8 cellular contexts compared by ENCODE assay signal in the genomic region with DNA sequence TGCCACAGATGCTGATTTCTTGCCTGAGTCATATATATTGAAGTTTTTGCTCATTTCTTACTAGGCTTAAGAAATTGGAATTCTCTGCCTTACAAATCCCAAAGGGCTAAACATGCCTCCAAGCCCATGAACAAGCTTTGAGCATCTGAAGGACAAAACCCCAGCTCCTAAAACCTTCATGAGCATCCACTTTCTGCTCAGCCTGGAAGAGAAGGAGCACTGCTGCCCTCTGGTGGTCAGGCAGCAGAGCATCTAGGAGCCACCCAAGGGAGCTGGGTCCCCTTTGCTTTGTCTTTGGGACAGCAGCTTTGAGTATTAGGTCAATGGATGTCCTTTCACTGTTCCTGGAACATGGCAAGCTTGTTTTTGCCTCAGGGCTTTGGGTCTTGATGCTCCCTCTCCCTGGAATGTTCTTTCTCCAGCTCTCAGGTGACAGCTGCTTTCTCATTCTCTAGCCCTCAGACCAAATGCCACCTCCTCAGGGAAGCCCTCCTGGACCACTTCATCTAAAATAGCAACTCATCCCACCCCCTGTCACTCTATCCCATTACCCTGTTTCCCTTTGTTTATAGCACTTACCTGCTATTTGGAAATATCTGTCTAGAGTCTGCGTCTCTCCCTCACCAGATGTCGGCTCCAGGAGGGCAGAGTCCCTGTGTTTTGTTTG. TPM values are rescaled to one million over a fixed set of nuclear protein-coding genes. Genes with fewer than 3 reads are reported as not detected.
DNase-seq lines count a peak whose midpoint lies in the region; ATAC-seq and TF ChIP-seq lines count a peak whose summit lies in the region.

No MANE protein-coding gene starts in this region.

- TF ChIP-seq CTCF in MM.1S (IDR thresholded peaks at IDR 0.05; ENCODE audit: low read length) = peak; percentile 100
- TF ChIP-seq CTCF in RWPE2 (IDR thresholded peaks at IDR 0.05; ENCODE audit: poor library complexity, severe bottlenecking) = peak; percentile 95
- peak; percentile 98 for TF ChIP-seq CTCF in foreskin fibroblast (IDR thresholded peaks at IDR 0.05; ENCODE audit: low read depth, low read length)

- peak; percentile 60 for DNase-seq in GM04503 (ENCODE audit: low read depth)
- DNase-seq in MM.1S = peak; percentile 87
- no peak for DNase-seq in RWPE2 (ENCODE audit: low spot score)
- DNase-seq in foreskin fibroblast = peak; percentile 66 to 92
- peak in 53 of 56 donors; percentile 7 to 86 (median 66) for DNase-seq in nucleus accumbens (lab: John Stamatoyannopoulos, UW)
- DNase-seq in superior temporal gyrus (ENCODE audit: extremely low spot score) = peak; percentile 95

- no peak overlapping the region for H3K27ac ChIP-seq in MM.1S (ENCODE audit: low read length)
- no peak overlapping the region for H3K27ac ChIP-seq in RWPE2 (ENCODE audit: poor library complexity, severe bottlenecking)

- no peaks in the 10 kb centered on the region for H3K36me3 ChIP-seq in MM.1S (replicated peaks; ENCODE audit: insufficient read depth, low read length)
- peaks cover 4% of the 10 kb centered on the region for H3K36me3 ChIP-seq in RWPE2 (ENCODE audit: low read depth)

- H3K9me2 ChIP-seq in MM.1S (replicated peaks; ENCODE audit: insufficient read depth, low read length) = no peaks in the 10 kb centered on the region

- H3K36me3 Mint-ChIP-seq in activated T-helper 17 cell treated with anti-CD3 and anti-CD28 coated beads, Interleukin-2, amount 50 U/mL, for 72 hours (ENCODE audit: low read depth) = no peaks in the 10 kb centered on the region

- H3K9ac ChIP-seq in MM.1S (ENCODE audit: low read length) = no peak overlapping the region

- H3K27me3 ChIP-seq in MM.1S (replicated peaks; ENCODE audit: insufficient read depth, low read length) (no peaks in the 10 kb centered on the region), RWPE2 (ENCODE audit: insufficient read depth, poor library complexity, severe bottlenecking) (no peaks in the 10 kb centered on the region)

- H2AFZ ChIP-seq in MM.1S (ENCODE audit: low read length) = no peak overlapping the region

- H3K27ac Mint-ChIP-seq in activated T-helper 17 cell treated with anti-CD3 and anti-CD28 coated beads, Interleukin-2, amount 50 U/mL, for 72 hours = no peak overlapping the region

- H4K20me1 ChIP-seq in MM.1S (ENCODE audit: insufficient read depth, low read length) = no peaks in the 10 kb centered on the region

- no peaks in the 10 kb centered on the region for H3K27me3 Mint-ChIP-seq in activated T-helper 17 cell treated with anti-CD3 and anti-CD28 coated beads, Interleukin-2, amount 50 U/mL, for 72 hours

- peaks cover 7% of the 10 kb centered on the region for H3K9me3 Mint-ChIP-seq in activated T-helper 17 cell treated with anti-CD3 and anti-CD28 coated beads, Interleukin-2, amount 50 U/mL, for 72 hours

- no peak overlapping the region for H3K4me3 Mint-ChIP-seq in activated T-helper 17 cell treated with anti-CD3 and anti-CD28 coated beads, Interleukin-2, amount 50 U/mL, for 72 hours

- ATAC-seq in RWPE2 (ENCODE audit: low read depth) (peak; percentile 77), HG03460 (IDR thresholded peaks at IDR 0.05; ENCODE audit: unreplicated experiment) (no peak)
- peak; percentile 90 for ATAC-seq in activated T-helper 17 cell treated with anti-CD3 and anti-CD28 coated beads, Interleukin-2, amount 50 U/mL, for 72 hours (replicated peaks)

- no peaks in the 10 kb centered on the region for H3K79me2 ChIP-seq in MM.1S (ENCODE audit: low read length)

- no peaks in the 10 kb centered on the region for H3F3A ChIP-seq in MM.1S (ENCODE audit: insufficient read depth, low read length)

- peaks cover 10% of the 10 kb centered on the region for H3K4me1 Mint-ChIP-seq in activated T-helper 17 cell treated with anti-CD3 and anti-CD28 coated beads, Interleukin-2, amount 50 U/mL, for 72 hours

- no peaks in the 10 kb centered on the region for H3K9me3 ChIP-seq in MM.1S (replicated peaks; ENCODE audit: insufficient read depth, low read length)
- H3K9me3 ChIP-seq in RWPE2 (ENCODE audit: severe bottlenecking) = no peaks in the 10 kb centered on the region

- H3K4me3 ChIP-seq in MM.1S (ENCODE audit: low read length) (no peak overlapping the region), RWPE2 (ENCODE audit: severe bottlenecking) (no peak overlapping the region), foreskin fibroblast (ENCODE audit: low read depth in 1 of 2, low read length in 2 of 2) (no peak overlapping the region)

- H3K4me2 ChIP-seq in MM.1S (ENCODE audit: low read depth, low read length) = no peak overlapping the region

- H3K4me1 ChIP-seq in MM.1S (ENCODE audit: low read length) (no peaks in the 10 kb centered on the region), RWPE2 (ENCODE audit: insufficient read depth, poor library complexity, severe bottlenecking) (peaks cover 9% of the 10 kb centered on the region)

RNA-seq across cellular contexts. Expression of a gene that starts 25.7 kb away (rescaled TPM):
- not detected for total RNA-seq in activated T-helper 17 cell treated with anti-CD3 and anti-CD28 coated beads, Interleukin-2, amount 50 U/mL, for 72 hours

RNA-seq across cellular contexts. Expression of a gene that starts 34.2 kb away (rescaled TPM):
- not detected for total RNA-seq in activated T-helper 17 cell treated with anti-CD3 and anti-CD28 coated beads, Interleukin-2, amount 50 U/mL, for 72 hours

RNA-seq across cellular contexts. Expression of a gene that starts 46.2 kb away (rescaled TPM):
- total RNA-seq in activated T-helper 17 cell treated with anti-CD3 and anti-CD28 coated beads, Interleukin-2, amount 50 U/mL, for 72 hours = not detected
